In genomic region chr15:40357723-40358491, GRCh38 we compare ENCODE assay signal across 1 cellular context.
A peak's percentile ranks its signal among the peaks of the same experiment; 100 is the strongest.
TF ChIP-seq lines count a peak whose summit lies in the region.

Gene DISP2 (plus strand): TSS chr15:40358219. CDS start chr15:40358322, 103 bp downstream.

TF ChIP-seq in H1, 55 proteins besides CTCF, POLR2A, EP300 and RAD21:
- TF ChIP-seq ZNF274 (IDR thresholded peaks at IDR 0.05; ENCODE audit: borderline replicate concordance, extremely low read depth, low read length) (no peak), PHF8 (conservative IDR thresholded peaks at IDR 0.05; ENCODE audit: low read depth, low read length) (no peak), RFX5 (IDR thresholded peaks at IDR 0.05; ENCODE audit: borderline replicate concordance, low read depth, low read length) (no peak), JUN (IDR thresholded peaks at IDR 0.05; ENCODE audit: low read depth, low read length) (no peak), CTBP2 (IDR thresholded peaks at IDR 0.05; ENCODE audit: borderline replicate concordance, insufficient read depth, insufficient read length, low read length) (no peak), E2F6 (IDR thresholded peaks at IDR 0.05) (peak; percentile 58; the same call in 1 of the 2 replicates), SP2 (IDR thresholded peaks at IDR 0.05; ENCODE audit: low read length) (no peak), SP4 (IDR thresholded peaks at IDR 0.05; ENCODE audit: low read length) (no peak), NRF1 (IDR thresholded peaks at IDR 0.05; ENCODE audit: low read depth, low read length) (peak; percentile 70), TEAD4 (IDR thresholded peaks at IDR 0.05; ENCODE audit: low read depth, low read length) (no peak), SIN3A (conservative IDR thresholded peaks at IDR 0.05 in 1 of 2, IDR thresholded peaks at IDR 0.05 in 1 of 2; ENCODE audit: low read depth in 1 of 2, low read length in 2 of 2) (peak; percentile 98 to 99), EGR1 (IDR thresholded peaks at IDR 0.05; ENCODE audit: borderline replicate concordance, low read depth, low read length) (peak; percentile 89), YY1 (IDR thresholded peaks at IDR 0.05; ENCODE audit: low read depth, low read length) (no peak), KDM1A (IDR thresholded peaks at IDR 0.05; ENCODE audit: borderline replicate concordance, low read length) (no peak), EZH2 (IDR thresholded peaks at IDR 0.05; ENCODE audit: low read depth, low read length, severe bottlenecking) (no peak), GTF2F1 (IDR thresholded peaks at IDR 0.05; ENCODE audit: borderline replicate concordance, low read depth, low read length) (no peak), SUZ12 (IDR thresholded peaks at IDR 0.05; ENCODE audit: low read length) (no peak), TBP (IDR thresholded peaks at IDR 0.05; ENCODE audit: low read depth, low read length) (peak; percentile 40; the same call in 1 of the 2 replicates), SIX5 (IDR thresholded peaks at IDR 0.05; ENCODE audit: low read depth, low read length) (no peak), CREB1 (IDR thresholded peaks at IDR 0.05) (no peak; the same call in 1 of the 2 replicates), POU5F1 (IDR thresholded peaks at IDR 0.05; ENCODE audit: low read depth, low read length) (no peak), CHD2 (IDR thresholded peaks at IDR 0.05; ENCODE audit: low read length) (0 out of 2 replicates have a peak, but pooled peaks have one; percentile 6), CHD7 (IDR thresholded peaks at IDR 0.05; ENCODE audit: insufficient replicate concordance, low read length) (no peak), RXRA (IDR thresholded peaks at IDR 0.05; ENCODE audit: insufficient read depth, low read depth, low read length) (no peak), SP1 (IDR thresholded peaks at IDR 0.05; ENCODE audit: low read depth, low read length) (no peak), MAX (IDR thresholded peaks at IDR 0.05) (peak; percentile 88), GABPA (IDR thresholded peaks at IDR 0.05; ENCODE audit: borderline replicate concordance, insufficient read depth, low read length) (no peak; the same call in 1 of the 2 replicates), SRF (IDR thresholded peaks at IDR 0.05; ENCODE audit: low read depth, low read length) (no peak), ASH2L (IDR thresholded peaks at IDR 0.05; ENCODE audit: low read length) (peak; percentile 71), TCF12 (IDR thresholded peaks at IDR 0.05; ENCODE audit: low read depth, low read length) (no peak), BACH1 (IDR thresholded peaks at IDR 0.05; ENCODE audit: low read length) (no peak), KDM4A (IDR thresholded peaks at IDR 0.05; ENCODE audit: low read depth, low read length, severe bottlenecking) (peak; percentile 59), ATF2 (IDR thresholded peaks at IDR 0.05; ENCODE audit: low read length) (no peak), RNF2 (IDR thresholded peaks at IDR 0.05; ENCODE audit: borderline replicate concordance, low read depth, low read length, missing control alignments, poor library complexity, severe bottlenecking) (no peak), HDAC2 (IDR thresholded peaks at IDR 0.05; ENCODE audit: borderline replicate concordance in 1 of 2, low read depth in 2 of 2, low read length in 2 of 2) (peak; percentile 80 to 94; a peak in 2 of 4 replicates), TAF1 (IDR thresholded peaks at IDR 0.05; ENCODE audit: low read depth, low read length) (0 out of 2 replicates have a peak, but pooled peaks have one; percentile 23), HDAC6 (IDR thresholded peaks at IDR 0.05; ENCODE audit: low read depth, low read length) (no peak)
TF ChIP-seq in H1: peak in this region for 11.
